In the genomic region with DNA sequence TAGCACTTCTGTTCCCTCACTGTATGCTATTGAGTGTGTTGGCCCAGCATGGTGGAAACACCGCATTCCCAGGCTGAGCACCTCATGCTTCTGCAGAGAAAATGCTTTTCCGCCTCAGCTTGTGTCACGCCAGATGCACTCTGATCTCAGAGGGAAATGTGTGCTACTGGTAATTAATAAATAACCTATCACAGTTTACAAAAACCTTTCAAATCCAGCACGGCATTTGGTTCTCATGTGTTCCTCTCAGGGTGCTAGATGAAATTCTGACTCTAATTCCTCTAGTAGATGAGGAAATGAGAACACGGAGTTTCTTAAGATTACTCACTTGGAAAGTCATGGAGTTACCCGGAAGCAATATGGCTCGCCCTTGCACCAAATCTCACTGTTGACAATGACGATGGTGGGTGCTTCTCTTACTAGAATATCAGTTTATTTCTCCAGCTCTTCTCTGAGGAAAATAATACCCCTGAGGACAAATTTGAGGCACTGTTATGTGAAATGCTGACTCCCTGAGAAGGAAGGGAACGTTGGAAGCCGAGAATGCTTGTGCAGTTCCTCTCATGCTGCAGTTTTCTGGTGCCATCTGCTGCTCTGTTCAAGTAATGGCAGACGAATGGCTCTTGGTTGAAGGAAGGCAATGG, we compare ENCODE assay signal across 8 cellular contexts.
DNase-seq lines count a peak whose midpoint lies in the region; ATAC-seq, FAIRE-seq and TF ChIP-seq lines count a peak whose summit lies in the region.

No MANE protein-coding gene starts in this region.

- H3K36me3 ChIP-seq in right lobe of liver, result no peaks in the 10 kb centered on the region

- DNase-seq in AG20443 (ENCODE audit: low spot score), result peak; percentile 71
- no peak for DNase-seq in GM12892 (ENCODE audit: insufficient read length)
- DNase-seq in NCI-H128 (lab: John Stamatoyannopoulos, UW; ENCODE audit: unreplicated experiment), result peak; percentile 75
- DNase-seq in SKM-1 treated with dmso at 0.1 percent for 144 hours (lab: John Stamatoyannopoulos, UW; ENCODE audit: unreplicated experiment), result peak; percentile 74
- peak; percentile 90 for DNase-seq in dermis blood vessel endothelial cell
- peak in 2 of 3 donors; percentile 36 to 71 for DNase-seq in right lobe of liver
- DNase-seq in stimulated activated naive CD8-positive, alpha-beta T cell treated with anti-CD3 and anti-CD28 coated beads, Interleukin-15, Interleukin-2, amounts not matched to agents 100 U/mL and 50 U/mL, for 24 hours, result peak; percentile 34

- H3K4me1 ChIP-seq in right lobe of liver, result peaks cover 0 to 7% (median 3%) of the 10 kb centered on the region in 4 donors

- H3K9me3 ChIP-seq in right lobe of liver, result no peaks in the 10 kb centered on the region

- peak; percentile 74 for FAIRE-seq in GM12892 (lab: Jason Lieb, UNC)

- H3K27ac ChIP-seq in right lobe of liver, result peak overlapping the region; percentile 61 to 78 (median 64)

- 10% methylated on average over 8 of the region's 11 CpGs for WGBS in right lobe of liver (ENCODE audit: insufficient coverage, low coverage, low lambda C conversion rate, missing lambda C conversion rate)

- intact Hi-C loops in right lobe of liver (cut with DNase I), result loop anchor here (5.0 kb wide), 1 partner anchor 176 kb away; no protein-coding TSS in a partner anchor

- peak overlapping the region; percentile 25 to 51 (median 48) for H3K4me3 ChIP-seq in right lobe of liver

- no peaks in the 10 kb centered on the region for H3K27me3 ChIP-seq in right lobe of liver

- TF ChIP-seq CTCF in right lobe of liver (IDR thresholded peaks at IDR 0.05), result peak; percentile 85 to 94 (median 92)

- ATAC-seq in HG02759 (IDR thresholded peaks at IDR 0.05; ENCODE audit: unreplicated experiment) (peak; percentile 77), right lobe of liver (peak; percentile 92 to 94 (median 94))
- ATAC-seq in stimulated activated naive CD8-positive, alpha-beta T cell treated with anti-CD3 and anti-CD28 coated beads, Interleukin-15, Interleukin-2, amounts not matched to agents 100 U/mL and 50 U/mL, for 24 hours, result no peak

- TF ChIP-seq POLR2A in GM12892 (IDR thresholded peaks at IDR 0.05; ENCODE audit: low read depth, low read length) (no peak), right lobe of liver (IDR thresholded peaks at IDR 0.05) (peak; percentile 51)
